Comparison of ENCODE assay signal across 24 cellular contexts in the genomic region with DNA sequence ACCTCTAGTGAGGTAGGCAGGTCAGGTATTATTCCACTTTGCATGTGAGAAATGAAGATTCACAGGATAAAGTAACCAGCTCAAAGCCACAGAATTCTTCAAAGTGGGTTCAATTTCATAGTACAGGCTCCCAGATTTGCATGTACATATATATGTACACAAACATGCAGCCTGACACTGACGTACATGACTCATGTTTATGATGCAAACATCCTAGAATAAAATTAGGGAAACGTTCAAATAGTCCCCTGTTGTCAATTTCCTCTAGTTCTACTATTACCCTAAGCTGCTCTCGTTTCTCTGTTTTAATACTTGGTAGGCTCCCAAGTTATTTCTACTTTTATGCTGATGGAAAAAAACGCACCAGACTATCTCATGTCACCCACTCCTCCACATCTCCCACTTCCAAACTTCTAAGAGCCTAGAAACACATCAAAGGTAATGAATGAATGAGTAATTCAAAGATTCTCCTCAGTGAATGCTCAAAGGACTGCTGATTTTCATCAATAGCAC.
"Had no signal": no experiment of that assay in that cellular context is flagged by ENCODE, and none has a peak within 500 bp of the region (broad histone marks: within the 10 kb centered on the region; RNA-seq: fewer than 3 reads in every experiment).

No MANE protein-coding gene starts in this region.

- H3K4me1 Mint-ChIP-seq: T-cell had no signal

- H3K27ac Mint-ChIP-seq: T-cell; T-helper 1 cell treated with Interleukin-12 subunit alpha and Interleukin-12 subunit beta and Interleukin-4 antibody, amounts not matched to agents 30 μg/mL and 1 μg/mL, for 36 hours had no signal

- DNase-seq: IMR-90, Karpas-422, KG1, MG63, MV-4-11, NCI-H1048, NCI-H1105, NCI-H1417, NCI-H146, NCI-H1694 treated with DMSO at 0.1 percent for 48 hours, NCI-H1930, NCI-H2081, NCI-H2107, NCI-H2227 treated with DMSO at 0.1 percent for 48 hours, NCI-H510A, NCI-H524 treated with DMSO at 0.1 percent for 48 hours, NCI-H69, NCI-H774, PC-3, SHP77, T-cell had no signal

- H3K9me3 Mint-ChIP-seq: T-cell; T-helper 1 cell treated with Interleukin-12 subunit alpha and Interleukin-12 subunit beta and Interleukin-4 antibody, amounts not matched to agents 30 μg/mL and 1 μg/mL, for 36 hours had no signal

- H3K36me3 Mint-ChIP-seq: T-cell had no signal

- H3K4me3 Mint-ChIP-seq: T-cell; T-helper 1 cell treated with Interleukin-12 subunit alpha and Interleukin-12 subunit beta and Interleukin-4 antibody, amounts not matched to agents 30 μg/mL and 1 μg/mL, for 36 hours had no signal

- ATAC-seq: HepG2, Panc1, PC-3, T-cell had no signal
